In genomic region chr3:132625613-132626012, GRCh38 we compare ENCODE assay signal across 15 cellular contexts. TPM values are rescaled to one million over a fixed set of nuclear protein-coding genes. Genes with fewer than 3 reads are reported as not detected.
DNase-seq lines count a peak whose midpoint lies in the region; ATAC-seq and TF ChIP-seq lines count a peak whose summit lies in the region.
"Had no signal": no experiment of that assay in that cellular context is flagged by ENCODE, and none has a peak within 500 bp of the region (broad histone marks: within the 10 kb centered on the region; RNA-seq: fewer than 3 reads in every experiment).

No MANE protein-coding gene starts in this region.

- no peaks in the 10 kb centered on the region for H3K4me1 ChIP-seq in transverse colon
- no peaks in the 10 kb centered on the region for H3K4me1 ChIP-seq in uterus

- H3K9me3 ChIP-seq in transverse colon = no peaks in the 10 kb centered on the region
- H3K9me3 ChIP-seq in uterus = no peaks in the 10 kb centered on the region

- no peaks in the 10 kb centered on the region for H3K27me3 ChIP-seq in transverse colon
- H3K27me3 ChIP-seq in uterus = no peaks in the 10 kb centered on the region

- in situ Hi-C loops in transverse colon (cut with MboI; ENCODE audit: low pct_ligation_motif_present in 1 of 4, low pct_unique_long_range_greater_than_20kb in 1 of 4, low sequenced_read_pairs in 3 of 4) = loop anchor here in 2 of 4 donors (25.0 kb wide), 1 partner anchor 263 kb away; no protein-coding TSS in a partner anchor

- TF ChIP-seq CTCF in GM12864 (IDR thresholded peaks at IDR 0.05; ENCODE audit: low read depth, low read length, missing control alignments) (no peak), transverse colon (IDR thresholded peaks at IDR 0.05) (no peak), uterus (IDR thresholded peaks at IDR 0.05) (no peak)

- H3K4me3 ChIP-seq in GM12864 (ENCODE audit: low read depth, low read length) = no peak overlapping the region
- H3K4me3 ChIP-seq in transverse colon = no peak overlapping the region
- H3K4me3 ChIP-seq in uterus = no peak overlapping the region

- H3K27me3 Mint-ChIP-seq in activated T-helper 17 cell treated with anti-CD3 and anti-CD28 coated beads, Interleukin-2, amount 50 U/mL, for 72 hours = no peaks in the 10 kb centered on the region
- H3K27me3 Mint-ChIP-seq: activated CD4-positive, alpha-beta T cell treated with anti-CD3 and anti-CD28 coated beads, Interleukin-2, amount 10 ng/mL, durations not matched to agents 7 days and 5 days; activated naive CD4-positive, alpha-beta T cell treated with anti-CD3 and anti-CD28 coated beads, Interleukin-2, amount 50 U/mL, for 24 hours; dendritic cell treated with granulocyte-macrophage colony-stimulating factor and Interleukin-4, amounts not matched to agents 40 ng/mL and 50 ng/mL, for 4 days had no signal

- WGBS in transverse colon (ENCODE audit: low coverage in 1 of 2), 2 donors = 83 to 88% methylated on average over 1 of the region's 1 CpG

- DNase-seq in GM12864 (ENCODE audit: low read depth) (peak; percentile 2), head of caudate nucleus (no peak), transverse colon (no peak), uterus (no peak)
- DNase-seq: activated CD4-positive, alpha-beta T cell treated with anti-CD3 and anti-CD28 coated beads, Interleukin-2, amount 10 ng/mL, durations not matched to agents 7 days and 5 days; foreskin melanocyte; NCI-H748 treated with DMSO at 0.1 percent for 48 hours; nucleus accumbens had no signal

- H3K27ac ChIP-seq in transverse colon (no peak overlapping the region), uterus (no peak overlapping the region)

- H3K27ac Mint-ChIP-seq in activated T-helper 17 cell treated with anti-CD3 and anti-CD28 coated beads, Interleukin-2, amount 50 U/mL, for 72 hours = no peak overlapping the region
- H3K27ac Mint-ChIP-seq: activated CD4-positive, alpha-beta T cell treated with anti-CD3 and anti-CD28 coated beads, Interleukin-2, amount 10 ng/mL, durations not matched to agents 7 days and 5 days; activated naive CD4-positive, alpha-beta T cell treated with anti-CD3 and anti-CD28 coated beads, Interleukin-2, amount 50 U/mL, for 24 hours; dendritic cell treated with granulocyte-macrophage colony-stimulating factor and Interleukin-4, amounts not matched to agents 40 ng/mL and 50 ng/mL, for 4 days had no signal

- ATAC-seq in GM19351 (IDR thresholded peaks at IDR 0.05; ENCODE audit: unreplicated experiment) (peak; percentile 91), HG02870 (IDR thresholded peaks at IDR 0.05; ENCODE audit: unreplicated experiment) (peak; percentile 92), HG03575 (IDR thresholded peaks at IDR 0.05; ENCODE audit: extremely low read depth, insufficient number of reproducible peaks, low FRiP score, unreplicated experiment) (peak; percentile 92)
- no peak for ATAC-seq in activated T-helper 17 cell treated with anti-CD3 and anti-CD28 coated beads, Interleukin-2, amount 50 U/mL, for 72 hours (replicated peaks)
- ATAC-seq: left lobe of liver had no signal

- peaks cover 5% of the 10 kb centered on the region for H3K4me1 Mint-ChIP-seq in activated T-helper 17 cell treated with anti-CD3 and anti-CD28 coated beads, Interleukin-2, amount 50 U/mL, for 72 hours

- intact Hi-C loops in head of caudate nucleus (cut with DNase I) = no loop called here
- intact Hi-C loops in transverse colon (cut with DNase I; ENCODE audit: low total_unique reads) = no loop called here
- intact Hi-C loops in uterus (cut with DNase I; ENCODE audit: low total_unique reads) = no loop called here

- H3K36me3 Mint-ChIP-seq in activated T-helper 17 cell treated with anti-CD3 and anti-CD28 coated beads, Interleukin-2, amount 50 U/mL, for 72 hours (ENCODE audit: low read depth) = peaks cover 61% of the 10 kb centered on the region

- H3K4me3 Mint-ChIP-seq in activated T-helper 17 cell treated with anti-CD3 and anti-CD28 coated beads, Interleukin-2, amount 50 U/mL, for 72 hours = no peak overlapping the region
- H3K4me3 Mint-ChIP-seq: activated CD4-positive, alpha-beta T cell treated with anti-CD3 and anti-CD28 coated beads, Interleukin-2, amount 10 ng/mL, durations not matched to agents 7 days and 5 days; activated naive CD4-positive, alpha-beta T cell treated with anti-CD3 and anti-CD28 coated beads, Interleukin-2, amount 50 U/mL, for 24 hours; dendritic cell treated with granulocyte-macrophage colony-stimulating factor and Interleukin-4, amounts not matched to agents 40 ng/mL and 50 ng/mL, for 4 days had no signal

- TF ChIP-seq EP300 in transverse colon (IDR thresholded peaks at IDR 0.05; ENCODE audit: low read depth) = no peak

- H3K36me3 ChIP-seq in transverse colon (peaks cover 0 to 15% (median 4%) of the 10 kb centered on the region in 4 donors), uterus (no peaks in the 10 kb centered on the region)

- no peaks in the 10 kb centered on the region for H3K9me3 Mint-ChIP-seq in activated T-helper 17 cell treated with anti-CD3 and anti-CD28 coated beads, Interleukin-2, amount 50 U/mL, for 72 hours
- H3K9me3 Mint-ChIP-seq: activated CD4-positive, alpha-beta T cell treated with anti-CD3 and anti-CD28 coated beads, Interleukin-2, amount 10 ng/mL, durations not matched to agents 7 days and 5 days; activated naive CD4-positive, alpha-beta T cell treated with anti-CD3 and anti-CD28 coated beads, Interleukin-2, amount 50 U/mL, for 24 hours; dendritic cell treated with granulocyte-macrophage colony-stimulating factor and Interleukin-4, amounts not matched to agents 40 ng/mL and 50 ng/mL, for 4 days had no signal

- no peak for TF ChIP-seq POLR2A in transverse colon (IDR thresholded peaks at IDR 0.05)
- TF ChIP-seq POLR2A in uterus (IDR thresholded peaks at IDR 0.05) = no peak

RNA-seq across cellular contexts. Expression of gene ACKR4, which starts 28.5 kb away (rescaled TPM):
- under 1 TPM in 1 of 2 donors, not detected in 1; 0.21 TPM for total RNA-seq in activated T-helper 17 cell treated with anti-CD3 and anti-CD28 coated beads, Interleukin-2, amount 50 U/mL, for 72 hours
- total RNA-seq in transverse colon = 1 to 10 TPM in 1 of 4 donors, under 1 TPM in 1, not detected in 2; 0.95 to 1.4 TPM
- 1 to 10 TPM; 2.0 to 4.7 (median 4.4) TPM for total RNA-seq in uterus
- total RNA-seq: left lobe of liver had no signal

RNA-seq across cellular contexts. Expression of gene ACAD11, which starts 34.0 kb away (rescaled TPM):
- total RNA-seq in activated T-helper 17 cell treated with anti-CD3 and anti-CD28 coated beads, Interleukin-2, amount 50 U/mL, for 72 hours = 10 to 100 TPM; 10.7 to 20.2 TPM
- total RNA-seq in transverse colon (10 to 100 TPM; 10.2 to 56.7 (median 20.9) TPM), uterus (100 to 1,000 TPM in 1 of 4 donors, 10 to 100 TPM in 3; 24.7 to 115 (median 47.0) TPM)

RNA-seq across cellular contexts. Expression of gene UBA5, which starts 34.5 kb away (rescaled TPM):
- 10 to 100 TPM; 41.8 to 61.6 TPM for total RNA-seq in activated T-helper 17 cell treated with anti-CD3 and anti-CD28 coated beads, Interleukin-2, amount 50 U/mL, for 72 hours
- total RNA-seq in transverse colon = 10 to 100 TPM; 25.7 to 45.3 (median 33.4) TPM
- 10 to 100 TPM; 12.6 to 67.2 (median 39.6) TPM for total RNA-seq in uterus
